ENCODE assay signal across 1 cellular context in genomic region chr12:95412826-95413311, GRCh38.
TF ChIP-seq lines count a peak whose summit lies in the region.

No MANE protein-coding gene starts in this region.

TF ChIP-seq in HEK293, 187 proteins besides CTCF, POLR2A, EP300 and RAD21 (continued from another document and continues in another):
- TF ChIP-seq BCL6B (tag by site-specific recombination; IDR thresholded peaks at IDR 0.05), result 0 out of 2 replicates have a peak, but pooled peaks have one; percentile 28
- TF ChIP-seq ZNF513 (tag by site-specific recombination; IDR thresholded peaks at IDR 0.05), result no peak
- no peak for TF ChIP-seq ZNF791 (tag by site-specific recombination; IDR thresholded peaks at IDR 0.05)
- no peak for TF ChIP-seq ZNF792 (tag by site-specific recombination; IDR thresholded peaks at IDR 0.05)
- TF ChIP-seq ZNF350 (tag by site-specific recombination; IDR thresholded peaks at IDR 0.05), result no peak
- TF ChIP-seq ZNF112 (tag by site-specific recombination; IDR thresholded peaks at IDR 0.05), result no peak
- TF ChIP-seq ZNF24 (tag by site-specific recombination; IDR thresholded peaks at IDR 0.05), result peak; percentile 87
- no peak for TF ChIP-seq ZNF701 (tag by site-specific recombination; IDR thresholded peaks at IDR 0.05)
- TF ChIP-seq ZNF747 (tag by site-specific recombination; IDR thresholded peaks at IDR 0.05), result no peak
- no peak for TF ChIP-seq GLIS2 (tag by site-specific recombination; IDR thresholded peaks at IDR 0.05)
- no peak for TF ChIP-seq KLF9 (tag by site-specific recombination; IDR thresholded peaks at IDR 0.05; ENCODE audit: low read depth)
- no peak for TF ChIP-seq ZNF280C (tag by site-specific recombination; IDR thresholded peaks at IDR 0.05)
- TF ChIP-seq ZNF423 (tag by site-specific recombination; IDR thresholded peaks at IDR 0.05), result no peak
- no peak for TF ChIP-seq TRIM28 (IDR thresholded peaks at IDR 0.05; ENCODE audit: borderline replicate concordance, low read length)
- TF ChIP-seq ZNF660 (tag by site-specific recombination; IDR thresholded peaks at IDR 0.05), result peak; percentile 50; the same call in 1 of the 2 replicates
- TF ChIP-seq ZNF558 (tag by site-specific recombination; IDR thresholded peaks at IDR 0.05), result peak; percentile 58; the same call in 1 of the 2 replicates
- no peak for TF ChIP-seq ZNF621 (tag by site-specific recombination; IDR thresholded peaks at IDR 0.05)
- no peak for TF ChIP-seq MYNN (tag by site-specific recombination; IDR thresholded peaks at IDR 0.05; ENCODE audit: borderline replicate concordance)
- TF ChIP-seq ZNF518A (tag by site-specific recombination; conservative IDR thresholded peaks at IDR 0.05; ENCODE audit: low read depth), result peak; percentile 59; the same call in 1 of the 2 replicates
- no peak for TF ChIP-seq ZNF211 (tag by site-specific recombination; IDR thresholded peaks at IDR 0.05; ENCODE audit: low read depth)
- TF ChIP-seq ZNF223 (tag by site-specific recombination; IDR thresholded peaks at IDR 0.05), result no peak
- peak; percentile 68; the same call in 1 of the 2 replicates for TF ChIP-seq ZFP69B (tag by site-specific recombination; IDR thresholded peaks at IDR 0.05)
- peak; percentile 84 for TF ChIP-seq IKZF3 (tag by site-specific recombination; IDR thresholded peaks at IDR 0.05)
- no peak for TF ChIP-seq HIC1 (tag by site-specific recombination; IDR thresholded peaks at IDR 0.05)
- peak; percentile 60; the same call in 1 of the 2 replicates for TF ChIP-seq ZNF184 (tag by site-specific recombination; IDR thresholded peaks at IDR 0.05)
- TF ChIP-seq ZNF416 (tag by site-specific recombination; IDR thresholded peaks at IDR 0.05), result no peak
- TF ChIP-seq SP7 (tag by site-specific recombination; IDR thresholded peaks at IDR 0.05), result peak; percentile 84
- TF ChIP-seq KLF8 (tag by site-specific recombination; IDR thresholded peaks at IDR 0.05), result no peak
- TF ChIP-seq PRDM4 (tag by site-specific recombination; IDR thresholded peaks at IDR 0.05), result 0 out of 2 replicates have a peak, but pooled peaks have one; percentile 23
- TF ChIP-seq ZNF404 (tag by site-specific recombination; IDR thresholded peaks at IDR 0.05), result no peak
- no peak for TF ChIP-seq REPIN1 (tag by site-specific recombination; IDR thresholded peaks at IDR 0.05; ENCODE audit: low read depth)
- no peak for TF ChIP-seq ZNF248 (tag by site-specific recombination; IDR thresholded peaks at IDR 0.05)
- TF ChIP-seq ZBTB17 (tag by site-specific recombination; IDR thresholded peaks at IDR 0.05), result peak; percentile 61; the same call in 1 of the 2 replicates
- TF ChIP-seq HOXC10 (CRISPR knock-in tag; IDR thresholded peaks at IDR 0.05), result no peak
- no peak for TF ChIP-seq ZNF37A (tag by site-specific recombination; IDR thresholded peaks at IDR 0.05)
- peak; percentile 28; the same call in 1 of the 2 replicates for TF ChIP-seq ZBTB48 (tag by site-specific recombination; IDR thresholded peaks at IDR 0.05)
- no peak for TF ChIP-seq SCRT2 (tag by site-specific recombination; IDR thresholded peaks at IDR 0.05)
- no peak for TF ChIP-seq ZNF274 (IDR thresholded peaks at IDR 0.05; ENCODE audit: low read length)
- no peak for TF ChIP-seq ZNF274 (tag by site-specific recombination; IDR thresholded peaks at IDR 0.05; ENCODE audit: borderline replicate concordance)
- peak; percentile 40; the same call in 1 of the 2 replicates for TF ChIP-seq ZBTB6 (tag by site-specific recombination; IDR thresholded peaks at IDR 0.05)
- TF ChIP-seq ZXDB (tag by site-specific recombination; IDR thresholded peaks at IDR 0.05), result no peak
- TF ChIP-seq ZNF777 (tag by site-specific recombination; IDR thresholded peaks at IDR 0.05; ENCODE audit: borderline replicate concordance), result no peak
- TF ChIP-seq ZBTB8A (tag by site-specific recombination; IDR thresholded peaks at IDR 0.05), result peak; percentile 38; the same call in 1 of the 2 replicates
- TF ChIP-seq ZFP41 (tag by site-specific recombination; IDR thresholded peaks at IDR 0.05; ENCODE audit: borderline replicate concordance), result no peak
- peak; percentile 42 for TF ChIP-seq FEZF1 (tag by site-specific recombination; IDR thresholded peaks at IDR 0.05)
- no peak for TF ChIP-seq ZNF488 (tag by site-specific recombination; IDR thresholded peaks at IDR 0.05)
- TF ChIP-seq ZNF768 (tag by site-specific recombination; IDR thresholded peaks at IDR 0.05), result no peak
- TF ChIP-seq ZNF10 (tag by site-specific recombination; IDR thresholded peaks at IDR 0.05), result no peak
- TF ChIP-seq ZNF544 (tag by site-specific recombination; IDR thresholded peaks at IDR 0.05), result no peak
- TF ChIP-seq SCRT1 (tag by site-specific recombination; IDR thresholded peaks at IDR 0.05; ENCODE audit: borderline replicate concordance), result no peak
- TF ChIP-seq ZNF48 (tag by site-specific recombination; IDR thresholded peaks at IDR 0.05), result no peak
